Comparison of ENCODE assay signal across 19 cellular contexts in genomic region chr3:55708242-55708641, GRCh38.
DNase-seq lines count a peak whose midpoint lies in the region; ATAC-seq and TF ChIP-seq lines count a peak whose summit lies in the region.
"Had no signal": no experiment of that assay in that cellular context is flagged by ENCODE, and none has a peak within 500 bp of the region (broad histone marks: within the 10 kb centered on the region; RNA-seq: fewer than 3 reads in every experiment).

No MANE protein-coding gene starts in this region.

- H3K27me3 ChIP-seq in left ventricle myocardium inferior (ENCODE audit: low read depth) (no peaks in the 10 kb centered on the region), smooth muscle cell (ENCODE audit: low read depth) (peaks cover 4% of the 10 kb centered on the region)

- H3K4me2 ChIP-seq in smooth muscle cell, result peak overlapping the region; percentile 34
- H3K4me2 ChIP-seq: KMS-11, PC-9 had no signal

- no peaks in the 10 kb centered on the region for H4K20me1 ChIP-seq in smooth muscle cell (ENCODE audit: low read depth)

- no peaks in the 10 kb centered on the region for H3F3A ChIP-seq in smooth muscle cell (ENCODE audit: low read depth)

- no peaks in the 10 kb centered on the region for H3K79me2 ChIP-seq in smooth muscle cell (ENCODE audit: low read depth)

- no peak overlapping the region for H3K27ac ChIP-seq in left ventricle myocardium inferior (replicated peaks)
- no peak overlapping the region for H3K27ac ChIP-seq in smooth muscle cell (ENCODE audit: low read depth)
- H3K27ac ChIP-seq: GM23248, KMS-11, PC-9 had no signal

- 9% methylated on average over 3 of the region's 3 CpGs for WGBS in smooth muscle cell (ENCODE audit: low lambda C conversion rate)

- TF ChIP-seq CTCF in left ventricle myocardium inferior (IDR thresholded peaks at IDR 0.05; ENCODE audit: borderline replicate concordance) (no peak), smooth muscle cell (IDR thresholded peaks at IDR 0.05; ENCODE audit: borderline replicate concordance, insufficient read depth, poor library complexity, severe bottlenecking) (no peak)

- no peak for DNase-seq in Right ventricle myocardium inferior (ENCODE audit: missing footprints)
- no peak for DNase-seq in left ventricle myocardium inferior
- peak; percentile 41 for DNase-seq in NCI-H510A (lab: John Stamatoyannopoulos, UW)
- DNase-seq in islet precursor cell, result peak; percentile 77
- no peak for DNase-seq in smooth muscle cell (lab: John Stamatoyannopoulos, UW; ENCODE audit: unreplicated experiment)
- no peak for DNase-seq in cerebellum (ENCODE audit: low spot score)
- DNase-seq: COR-L47, DMS153, GM23248, NCI-H1105 treated with DMSO at 0.1 percent for 48 hours, NCI-H2029 treated with DMSO at 0.1 percent for 48 hours, NCI-H2227 treated with DMSO at 0.1 percent for 48 hours, NCI-H748 treated with DMSO at 0.1 percent for 48 hours, PC-9 had no signal

- H3K36me3 ChIP-seq in left ventricle myocardium inferior, result no peaks in the 10 kb centered on the region
- no peaks in the 10 kb centered on the region for H3K36me3 ChIP-seq in smooth muscle cell (ENCODE audit: low read depth)

- H3K4me3 ChIP-seq in left ventricle myocardium inferior (no peak overlapping the region), smooth muscle cell (no peak overlapping the region)
- H3K4me3 ChIP-seq: GM12878, GM23248, PC-9 had no signal

- no peak overlapping the region for H3K9ac ChIP-seq in smooth muscle cell (ENCODE audit: low read depth)
- H3K9ac ChIP-seq: GM23248, KMS-11 had no signal

- H3K9me3 ChIP-seq in left ventricle myocardium inferior (replicated peaks), result no peaks in the 10 kb centered on the region
- H3K9me3 ChIP-seq in smooth muscle cell (replicated peaks; ENCODE audit: low read depth), result no peaks in the 10 kb centered on the region

- intact Hi-C loops in Right ventricle myocardium inferior (cut with DNase I) (loop anchor here (5.0 kb wide), 1 partner anchor 136 kb away; no protein-coding TSS in a partner anchor), left ventricle myocardium inferior (cut with micrococcal nuclease) (no loop called here)

- no peak overlapping the region for H2AFZ ChIP-seq in smooth muscle cell (ENCODE audit: low read depth)
- H2AFZ ChIP-seq: GM23248, PC-9 had no signal

- peaks cover 17% of the 10 kb centered on the region for H3K4me1 ChIP-seq in left ventricle myocardium inferior
- H3K4me1 ChIP-seq in smooth muscle cell (ENCODE audit: low read depth), result no peaks in the 10 kb centered on the region

- ATAC-seq in Right ventricle myocardium inferior (peak; percentile 74), HG03342 (IDR thresholded peaks at IDR 0.05; ENCODE audit: unreplicated experiment) (no peak), GM21723 (IDR thresholded peaks at IDR 0.05; ENCODE audit: unreplicated experiment) (no peak)
- ATAC-seq: SK-N-SH treated with all-trans-retinoic acid at 6 μM for 48 hours had no signal

Comparison
In these comparisons a context has a peak if more than half of its experiments do, and no peak if none do; other contexts are left out.
1. DNase-seq: peak in NCI-H510A (single experiment) and islet precursor cell (single experiment); none in Right ventricle myocardium inferior (single experiment), left ventricle myocardium inferior (single experiment), smooth muscle cell (single experiment) and cerebellum (single experiment).